In genomic region chr3:137035631-137036030, GRCh38 we compare ENCODE assay signal across 11 cellular contexts.
DNase-seq lines count a peak whose midpoint lies in the region; ATAC-seq and TF ChIP-seq lines count a peak whose summit lies in the region.
"Had no signal": no experiment of that assay in that cellular context is flagged by ENCODE, and none has a peak within 500 bp of the region (broad histone marks: within the 10 kb centered on the region; RNA-seq: fewer than 3 reads in every experiment).

No MANE protein-coding gene starts in this region.

- H3K27ac Mint-ChIP-seq in CD14-positive monocyte, result peak overlapping the region in 1 of 7 donors; percentile 28

- DNase-seq in AML-193 (lab: John Stamatoyannopoulos, UW) (peak; percentile 26 to 42), RPMI8226 (peak; percentile 38), iPS DF 19.7 (ENCODE audit: low read depth, low spot score) (peak; percentile 35), CD14-positive monocyte (ENCODE audit: low spot score) (no peak), DMS79 treated with DMSO at 0.1 percent for 48 hours (lab: John Stamatoyannopoulos, UW) (no peak)
- DNase-seq in activated naive CD4-positive, alpha-beta T cell treated with Interleukin-2 at 50 U/mL for 16 hours, result no peak
- DNase-seq: heart left ventricle; NCI-H187; stimulated activated CD4-positive, alpha-beta T cell treated with anti-CD3 and anti-CD28 coated beads, Interleukin-1b, Interleukin-23, amount 100 ng/mL, for 48 hours had no signal

- TF ChIP-seq CTCF in CD14-positive monocyte (IDR thresholded peaks at IDR 0.05), result no peak

- H3K4me3 Mint-ChIP-seq in CD14-positive monocyte, result no peak overlapping the region

- H3K4me1 Mint-ChIP-seq in CD14-positive monocyte, result peaks cover 12% of the 10 kb centered on the region

- no peaks in the 10 kb centered on the region for H3K36me3 Mint-ChIP-seq in CD14-positive monocyte

- peaks cover 14 to 24% (median 15%) of the 10 kb centered on the region in 3 donors for H3K27me3 Mint-ChIP-seq in CD14-positive monocyte (ENCODE audit: low read depth in 3 of 3)

- intact Hi-C loops in CD14-positive monocyte (cut with micrococcal nuclease), result no loop called here

- ATAC-seq in GM21367 (IDR thresholded peaks at IDR 0.05; ENCODE audit: unreplicated experiment) (peak; percentile 44), HG03565 (IDR thresholded peaks at IDR 0.05; ENCODE audit: unreplicated experiment) (no peak)

- H3K9me3 Mint-ChIP-seq in CD14-positive monocyte, result peaks cover 0 to 1% (median 0%) of the 10 kb centered on the region in 7 donors

Comparison
In these comparisons a context has a peak if more than half of its experiments do, and no peak if none do; other contexts are left out.
1. DNase-seq: peak in AML-193 (2 of 2), RPMI8226 (single experiment) and iPS DF 19.7 (single experiment); none in CD14-positive monocyte (single experiment), DMS79 treated with DMSO at 0.1 percent for 48 hours (single experiment) and activated naive CD4-positive, alpha-beta T cell treated with Interleukin-2 at 50 U/mL for 16 hours (single experiment).